Comparison of ENCODE assay signal across 16 cellular contexts in genomic region chr19:58000677-58001076, GRCh38. TPM values are rescaled to one million over a fixed set of nuclear protein-coding genes. Genes with fewer than 3 reads are reported as not detected.
A peak's percentile ranks its signal among the peaks of the same experiment; 100 is the strongest.
DNase-seq lines count a peak whose midpoint lies in the region; ATAC-seq and TF ChIP-seq lines count a peak whose summit lies in the region.
"Had no signal": no experiment of that assay in that cellular context is flagged by ENCODE, and none has a peak within 500 bp of the region (broad histone marks: within the 10 kb centered on the region; RNA-seq: fewer than 3 reads in every experiment).

No MANE protein-coding gene starts in this region.

- no peaks in the 10 kb centered on the region for H3F3A ChIP-seq in PC-3 (ENCODE audit: low read length, unreplicated experiment)

- H3K4me3 ChIP-seq in PC-3 (ENCODE audit: low read length) (peak overlapping the region; percentile 86), hepatocyte (no peak overlapping the region), breast epithelium (peak overlapping the region in 1 of 3 donors; percentile 96)
- H3K4me3 ChIP-seq: MG63, mucosa of descending colon, right atrium auricular region had no signal

- H2AFZ ChIP-seq in PC-3 (ENCODE audit: low read length) (no peak overlapping the region), hepatocyte (no peak overlapping the region)

- WGBS in hepatocyte (ENCODE audit: low lambda C conversion rate, missing lambda C conversion rate), result 100% methylated on average over 4 of the region's 4 CpGs

- TF ChIP-seq CTCF in PC-3 (conservative IDR thresholded peaks at IDR 0.05; ENCODE audit: low read depth, low read length), result no peak
- TF ChIP-seq CTCF in hepatocyte (IDR thresholded peaks at IDR 0.05; ENCODE audit: poor library complexity), result no peak
- no peak for TF ChIP-seq CTCF in progenitor cell of endocrine pancreas (IDR thresholded peaks at IDR 0.05; ENCODE audit: unreplicated experiment)
- no peak for TF ChIP-seq CTCF in breast epithelium (IDR thresholded peaks at IDR 0.05)

- H3K9me3 ChIP-seq in PC-3 (ENCODE audit: low read length) (peaks cover 83% of the 10 kb centered on the region), hepatocyte (ENCODE audit: low read depth) (peaks cover 68% of the 10 kb centered on the region), breast epithelium (peaks cover 58 to 76% of the 10 kb centered on the region in 2 donors)

- peaks cover 8% of the 10 kb centered on the region; the same call in 1 of the 2 replicates for H3K4me1 ChIP-seq in PC-3 (ENCODE audit: insufficient read depth, low read length)
- H3K4me1 ChIP-seq in hepatocyte (ENCODE audit: insufficient read depth), result peaks cover 13% of the 10 kb centered on the region
- H3K4me1 ChIP-seq in breast epithelium, result peaks cover 0 to 8% of the 10 kb centered on the region in 2 donors

- H3K27me3 ChIP-seq in PC-3 (ENCODE audit: low read length) (no peaks in the 10 kb centered on the region), hepatocyte (no peaks in the 10 kb centered on the region), breast epithelium (no peaks in the 10 kb centered on the region)
- H3K27me3 ChIP-seq: gastrocnemius medialis, MG63, right atrium auricular region had no signal

- peak overlapping the region; percentile 78 for H3K27ac Mint-ChIP-seq in T-helper 2 cell treated with Interferon-gamma antibody and Interleukin-4, amounts not matched to agents 5 μg/mL and 100 μg/mL, for 36 hours
- H3K27ac Mint-ChIP-seq in progenitor cell of endocrine pancreas, result peak overlapping the region; percentile 64

- H3K9me3 Mint-ChIP-seq in T-helper 2 cell treated with Interferon-gamma antibody and Interleukin-4, amounts not matched to agents 5 μg/mL and 100 μg/mL, for 36 hours, result peaks cover 69% of the 10 kb centered on the region
- H3K9me3 Mint-ChIP-seq in progenitor cell of endocrine pancreas (ENCODE audit: low read depth), result peaks cover 59% of the 10 kb centered on the region

- H3K36me3 Mint-ChIP-seq in T-helper 2 cell treated with Interferon-gamma antibody and Interleukin-4, amounts not matched to agents 5 μg/mL and 100 μg/mL, for 36 hours (ENCODE audit: low read depth), result peaks cover 84% of the 10 kb centered on the region
- peaks cover 90% of the 10 kb centered on the region for H3K36me3 Mint-ChIP-seq in progenitor cell of endocrine pancreas (ENCODE audit: insufficient read depth)

- no peak for TF ChIP-seq POLR2A in breast epithelium (IDR thresholded peaks at IDR 0.05)

- ATAC-seq in PC-3 (no peak), GM18909 (IDR thresholded peaks at IDR 0.05; ENCODE audit: poor library complexity, unreplicated experiment) (no peak), GM21786 (IDR thresholded peaks at IDR 0.05; ENCODE audit: unreplicated experiment) (no peak)
- ATAC-seq: gastrocnemius medialis, mucosa of descending colon, Right ventricle myocardium inferior had no signal

- H4K20me1 ChIP-seq in PC-3 (ENCODE audit: low read length), result no peaks in the 10 kb centered on the region
- H4K20me1 ChIP-seq in hepatocyte (ENCODE audit: insufficient read depth, poor library complexity, severe bottlenecking), result no peaks in the 10 kb centered on the region

- H3K4me1 Mint-ChIP-seq in T-helper 2 cell treated with Interferon-gamma antibody and Interleukin-4, amounts not matched to agents 5 μg/mL and 100 μg/mL, for 36 hours (ENCODE audit: low read depth), result peaks cover 14% of the 10 kb centered on the region
- H3K4me1 Mint-ChIP-seq in progenitor cell of endocrine pancreas (ENCODE audit: low read depth), result peaks cover 8% of the 10 kb centered on the region

- H3K36me3 ChIP-seq in PC-3 (ENCODE audit: low read depth, low read length), result peaks cover 83% of the 10 kb centered on the region
- H3K36me3 ChIP-seq in hepatocyte (replicated peaks; ENCODE audit: insufficient read depth, low read depth), result peaks cover 43% of the 10 kb centered on the region
- H3K36me3 ChIP-seq in breast epithelium, result peaks cover 17% of the 10 kb centered on the region

- H3K27me3 Mint-ChIP-seq in T-helper 2 cell treated with Interferon-gamma antibody and Interleukin-4, amounts not matched to agents 5 μg/mL and 100 μg/mL, for 36 hours (ENCODE audit: low read depth), result no peaks in the 10 kb centered on the region
- H3K27me3 Mint-ChIP-seq in progenitor cell of endocrine pancreas, result no peaks in the 10 kb centered on the region

- no TSS peak for BruUV-seq in PC-3 (replicated peaks; lab: Mats Ljungman, UMichigan)

- H3K4me2 ChIP-seq in PC-3 (ENCODE audit: low read length), result no peak overlapping the region
- H3K4me2 ChIP-seq in hepatocyte, result peak overlapping the region; percentile 85

- peak overlapping the region; percentile 80 for H3K4me3 Mint-ChIP-seq in T-helper 2 cell treated with Interferon-gamma antibody and Interleukin-4, amounts not matched to agents 5 μg/mL and 100 μg/mL, for 36 hours
- H3K4me3 Mint-ChIP-seq in progenitor cell of endocrine pancreas (ENCODE audit: low read depth), result peak overlapping the region; percentile 87

- H3K27ac ChIP-seq in PC-3 (ENCODE audit: low read length) (no peak overlapping the region), hepatocyte (no peak overlapping the region), breast epithelium (no peak overlapping the region)
- H3K27ac ChIP-seq: gastrocnemius medialis, right atrium auricular region had no signal

- H3K9me2 ChIP-seq in PC-3 (replicated peaks; ENCODE audit: low read length) (no peaks in the 10 kb centered on the region), hepatocyte (replicated peaks; ENCODE audit: insufficient read depth) (no peaks in the 10 kb centered on the region)

- CTCF ChIA-PET in PC-3 (lab: Charles Lee), result no interaction called here

- H3K79me2 ChIP-seq in PC-3 (ENCODE audit: low read length), result peaks cover 15% of the 10 kb centered on the region
- peaks cover 40% of the 10 kb centered on the region for H3K79me2 ChIP-seq in hepatocyte

- intact Hi-C loops in PC-3 (cut with micrococcal nuclease), result no loop called here
- intact Hi-C loops in breast epithelium (cut with DNase I; ENCODE audit: low total_unique reads), result no loop called here

- POLR2A ChIA-PET in PC-3 (lab: Charles Lee; ENCODE audit: unreplicated experiment), result no interaction called here

- H3K9ac ChIP-seq in PC-3 (ENCODE audit: low read length), result no peak overlapping the region

- no peak for DNase-seq in T-helper 2 cell treated with Interferon-gamma antibody and Interleukin-4, amounts not matched to agents 5 μg/mL and 100 μg/mL, for 36 hours (ENCODE audit: low spot score)
- no peak for DNase-seq in T-helper 2 cell
- DNase-seq in PC-3, result no peak
- DNase-seq in hepatocyte (ENCODE audit: low spot score), result no peak
- DNase-seq in progenitor cell of endocrine pancreas (ENCODE audit: low spot score, unreplicated experiment), result no peak
- no peak for DNase-seq in breast epithelium (ENCODE audit: low spot score in 2 of 2)
- DNase-seq: gastrocnemius medialis, HFFc6, MG63, mucosa of descending colon had no signal

RNA-seq across cellular contexts. Expression of gene ZNF606, which starts 1.9 kb away (rescaled TPM):
- 6.0 and 7.0 TPM in 2 replicates for total RNA-seq in PC-3 (2014; rRNA removed)
- 18.0 and 19.7 TPM in 2 replicates for total RNA-seq in hepatocyte
- 17.6 and 26.0 TPM in 2 replicates for polyA plus RNA-seq in hepatocyte
- total RNA-seq in progenitor cell of endocrine pancreas, result 48.6 and 49.0 TPM in 2 replicates
- total RNA-seq in breast epithelium, result 10 to 100 TPM; 12.0 to 46.5 (median 21.6) TPM
- total RNA-seq: A172 had no signal

RNA-seq across cellular contexts. Expression of gene C19orf18, which starts 26.3 kb away (rescaled TPM):
- total RNA-seq in PC-3 (2014; rRNA removed), result 0.40 TPM in 1 of 2 replicates, not detected in the other
- total RNA-seq in hepatocyte, result 0.60 TPM in 1 of 2 replicates, not detected in the other
- polyA plus RNA-seq in hepatocyte, result 1.9 and 2.0 TPM in 2 replicates
- 1.6 and 1.8 TPM in 2 replicates for total RNA-seq in progenitor cell of endocrine pancreas
- 1 to 10 TPM in 1 of 3 donors, under 1 TPM in 2; 0.44 to 3.3 (median 0.80) TPM for total RNA-seq in breast epithelium
- total RNA-seq: A172, gastrocnemius medialis had no signal

RNA-seq across cellular contexts. Expression of gene ZSCAN1, which starts 33.1 kb away (rescaled TPM):
- total RNA-seq in PC-3 (2014; rRNA removed) (not detected in 2 replicates), hepatocyte (0.33 and 1.2 TPM in 2 replicates), progenitor cell of endocrine pancreas (4.8 and 6.7 TPM in 2 replicates), breast epithelium (1 to 10 TPM in 1 of 3 donors, not detected in 2; 1.3 TPM)
- 1.1 and 3.8 TPM in 2 replicates for polyA plus RNA-seq in hepatocyte
- total RNA-seq: A172, gastrocnemius medialis, HFFc6, mucosa of descending colon, right atrium auricular region, Right ventricle myocardium inferior had no signal
- polyA plus RNA-seq: keratinocyte had no signal

RNA-seq across cellular contexts. Expression of gene ZNF256, which starts 53.2 kb away (rescaled TPM):
- 4.4 and 5.5 TPM in 2 replicates for total RNA-seq in PC-3 (2014; rRNA removed)
- 5.4 and 8.8 TPM in 2 replicates for total RNA-seq in hepatocyte
- 3.7 and 4.6 TPM in 2 replicates for polyA plus RNA-seq in hepatocyte
- 7.3 and 7.5 TPM in 2 replicates for total RNA-seq in progenitor cell of endocrine pancreas
- total RNA-seq in breast epithelium, result 1 to 10 TPM; 4.6 to 7.5 (median 7.3) TPM

RNA-seq across cellular contexts. Expression of gene ZNF135, which starts 58.4 kb away (rescaled TPM):
- total RNA-seq in PC-3 (2014; rRNA removed) (not detected in 2 replicates), hepatocyte (5.8 and 7.4 TPM in 2 replicates), progenitor cell of endocrine pancreas (17.3 and 17.9 TPM in 2 replicates), breast epithelium (10 to 100 TPM in 2 of 3 donors, 1 to 10 TPM in 1; 7.5 to 16.2 (median 14.4) TPM)
- 4.3 and 5.0 TPM in 2 replicates for polyA plus RNA-seq in hepatocyte
- total RNA-seq: A172 had no signal
